ENCODE assay signal across 8 cellular contexts in the genomic region with DNA sequence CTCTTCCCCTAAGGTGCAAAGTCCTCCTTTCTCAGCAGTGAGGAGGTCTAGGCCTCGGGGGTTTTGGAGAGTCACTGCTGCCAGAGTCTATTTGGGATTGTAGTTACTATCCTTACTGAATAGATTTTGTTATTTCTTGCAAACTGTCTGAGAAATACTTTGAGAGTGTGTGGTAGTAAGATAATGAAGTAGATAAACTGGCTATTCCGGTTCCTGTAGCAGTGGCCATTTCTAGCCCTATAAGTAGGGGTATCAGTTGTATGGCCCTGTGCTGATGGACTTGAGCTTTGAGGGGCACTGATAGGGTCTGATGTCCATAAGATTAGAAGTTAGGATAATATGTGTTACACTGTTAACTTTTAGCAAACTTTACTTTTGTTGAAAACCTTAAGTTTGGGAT. TPM values are rescaled to one million over a fixed set of nuclear protein-coding genes. Genes with fewer than 3 reads are reported as not detected.
DNase-seq lines count a peak whose midpoint lies in the region; ATAC-seq, FAIRE-seq and TF ChIP-seq lines count a peak whose summit lies in the region.
"Not testable (repeated sequence)": the region's sequence is repeated elsewhere in the genome, so short reads cannot be mapped to it uniquely, and the experiment has no call there.
"Had no signal": no experiment of that assay in that cellular context is flagged by ENCODE, and none has a peak within 500 bp of the region (broad histone marks: within the 10 kb centered on the region; RNA-seq: fewer than 3 reads in every experiment).

No MANE protein-coding gene starts in this region.

- H3K27me3 ChIP-seq in duodenal mucosa (ENCODE audit: control insufficient read depth in 1 of 2, insufficient read depth in 2 of 2, low read length in 2 of 2); HepG2 (ENCODE audit: control insufficient read depth in 1 of 2, insufficient read depth in 2 of 2, low read length in 2 of 2): not testable (repeated sequence)

- H3K4me3 Mint-ChIP-seq in activated B cell treated with CpG ODN at 0.5 μM for 24 hours (peak overlapping the region; percentile 19), progenitor cell of endocrine pancreas (ENCODE audit: low read depth) (peak overlapping the region; percentile 70)
- H3K4me3 Mint-ChIP-seq in activated naive CD8-positive, alpha-beta T cell treated with anti-CD3 and anti-CD28 coated beads for 36 hours, result peak overlapping the region; percentile 84

- not testable (repeated sequence) for TF ChIP-seq POLR2A in HepG2 (IDR thresholded peaks at IDR 0.05; ENCODE audit: insufficient read depth in 1 of 2, low read depth in 2 of 2, low read length in 2 of 2)

- H3K4me1 Mint-ChIP-seq in activated B cell treated with CpG ODN at 0.5 μM for 24 hours, result peaks cover 44% of the 10 kb centered on the region
- H3K4me1 Mint-ChIP-seq in activated naive CD8-positive, alpha-beta T cell treated with anti-CD3 and anti-CD28 coated beads for 36 hours, result peaks cover 60% of the 10 kb centered on the region
- H3K4me1 Mint-ChIP-seq in progenitor cell of endocrine pancreas (ENCODE audit: low read depth), result peaks cover 38% of the 10 kb centered on the region

- H4K20me1 ChIP-seq in HepG2 (ENCODE audit: insufficient read depth, low read length), result peaks cover 10% of the 10 kb centered on the region

- not testable (repeated sequence) for H3K27ac Mint-ChIP-seq in activated B cell treated with CpG ODN at 0.5 μM for 24 hours; activated naive CD8-positive, alpha-beta T cell treated with anti-CD3 and anti-CD28 coated beads for 36 hours
- peak overlapping the region; percentile 67 for H3K27ac Mint-ChIP-seq in progenitor cell of endocrine pancreas

- POLR2A ChIA-PET in activated B cell treated with CpG ODN at 0.5 μM for 24 hours (lab: Charles Lee), result interaction anchor here (0.6 kb wide), 1 partner anchor 277 kb away, joined by 3 read pairs; no protein-coding TSS in a partner anchor
- POLR2A ChIA-PET in HepG2 (lab: Yijun Ruan, JAX), result interaction anchor here (0.8 to 1.0 kb wide), 2 partner anchors 19 to 21 kb away, joined by 3 read pairs; partner anchors contain the start of gene RGS9BP

- peaks cover 18 to 33% of the 10 kb centered on the region in 2 donors for H3K4me1 ChIP-seq in duodenal mucosa (ENCODE audit: control insufficient read depth in 1 of 2, insufficient read depth in 2 of 2, low read length in 2 of 2)
- H3K4me1 ChIP-seq in HepG2 (ENCODE audit: insufficient read depth, low read length), result peaks cover 65% of the 10 kb centered on the region

- not testable (repeated sequence) for TF ChIP-seq RAD21 in HepG2 (CRISPR knock-in tag; IDR thresholded peaks at IDR 0.05)

- 68% methylated on average over 2 of the region's 2 CpGs for WGBS in HepG2 (ENCODE audit: low lambda C conversion rate)

- H3K9me3 Mint-ChIP-seq in activated B cell treated with CpG ODN at 0.5 μM for 24 hours; progenitor cell of endocrine pancreas (ENCODE audit: low read depth): not testable (repeated sequence)
- H3K9me3 Mint-ChIP-seq in activated naive CD8-positive, alpha-beta T cell treated with anti-CD3 and anti-CD28 coated beads for 36 hours, result peaks cover 14% of the 10 kb centered on the region

- not testable (repeated sequence) for TF ChIP-seq EP300 in HepG2 (IDR thresholded peaks at IDR 0.05; ENCODE audit: low read depth in 2 of 2, low read length in 2 of 2); HepG2 (CRISPR knock-in tag; IDR thresholded peaks at IDR 0.05; ENCODE audit: borderline replicate concordance)

- H3K36me3 ChIP-seq in duodenal mucosa (ENCODE audit: control insufficient read depth in 1 of 2, insufficient read depth in 2 of 2, low read length in 2 of 2); HepG2 (replicated peaks in 1 of 2; ENCODE audit: control insufficient read depth in 1 of 2, insufficient read depth in 2 of 2, low read length in 2 of 2): not testable (repeated sequence)

- peak overlapping the region; percentile 91 for H3K4me2 ChIP-seq in HepG2 (ENCODE audit: low read depth, low read length)

- in situ Hi-C loops in HepG2 (cut with HindIII; ENCODE audit: extremely low pct_ligation_motif_present, low pct_unique_long_range_greater_than_20kb), result loop anchor here (10.0 to 25.0 kb wide), 2 partner anchors 280 to 443 kb away; partner anchors contain the start of genes CEP89, FAAP24 and WDR88

- not testable (repeated sequence) for H3K9me3 ChIP-seq in duodenal mucosa (ENCODE audit: control insufficient read depth in 1 of 2, low read length in 2 of 2); HepG2 (ENCODE audit: low read length)

- peak; percentile 29 for DNase-seq in NCI-H748 (lab: John Stamatoyannopoulos, UW; ENCODE audit: unreplicated experiment)
- DNase-seq in activated B cell treated with CpG ODN at 0.5 μM for 24 hours; activated naive CD8-positive, alpha-beta T cell treated with anti-CD3 and anti-CD28 coated beads for 36 hours; HepG2 (ENCODE audit: low spot score); progenitor cell of endocrine pancreas (ENCODE audit: low spot score, unreplicated experiment): not testable (repeated sequence)

- not testable (repeated sequence) for H3K9ac ChIP-seq in duodenal mucosa (ENCODE audit: low read depth in 1 of 2, low read length in 2 of 2); HepG2 (ENCODE audit: insufficient read depth, low read depth, low read length)

- not testable (repeated sequence) for ATAC-seq in activated B cell treated with CpG ODN at 0.5 μM for 24 hours (ENCODE audit: low read depth); HepG2

- H3K27ac ChIP-seq in duodenal mucosa (ENCODE audit: low read depth, low read length); HepG2 (ENCODE audit: extremely low read length, insufficient read depth, low read length): not testable (repeated sequence)

- not testable (repeated sequence) for FAIRE-seq in HepG2 (lab: Jason Lieb, UNC)

- TF ChIP-seq CTCF in activated B cell treated with CpG ODN at 0.5 μM for 24 hours (IDR thresholded peaks at IDR 0.05); HepG2 (CRISPR knock-in tag; IDR thresholded peaks at IDR 0.05); progenitor cell of endocrine pancreas (IDR thresholded peaks at IDR 0.05; ENCODE audit: unreplicated experiment): not testable (repeated sequence)

- peaks cover 11% of the 10 kb centered on the region for H3K79me2 ChIP-seq in HepG2 (ENCODE audit: insufficient read depth, low read length)

- not testable (repeated sequence) for BruUV-seq in HepG2 (replicated peaks; lab: Mats Ljungman, UMichigan)

- not testable (repeated sequence) for H3K27me3 Mint-ChIP-seq in activated B cell treated with CpG ODN at 0.5 μM for 24 hours; activated naive CD8-positive, alpha-beta T cell treated with anti-CD3 and anti-CD28 coated beads for 36 hours
- peaks cover 31% of the 10 kb centered on the region for H3K27me3 Mint-ChIP-seq in progenitor cell of endocrine pancreas

- CTCF ChIA-PET in activated B cell treated with CpG ODN at 0.5 μM for 24 hours (lab: Charles Lee); HepG2 (lab: Yijun Ruan, JAX; ENCODE audit: low intra/inter-chr PET ratio, low total read pairs): not testable (repeated sequence)

- intact Hi-C loops in activated B cell treated with CpG ODN at 0.5 μM for 24 hours (cut with micrococcal nuclease) (loop anchor here (5.0 kb wide), 2 partner anchors 278 to 347 kb away; partner anchors contain the start of genes CEP89, FAAP24 and ZNF507), HepG2 (cut with micrococcal nuclease; ENCODE audit: unreplicated experiment) (loop anchor here (5.0 kb wide), 1 partner anchor 283 kb away; no protein-coding TSS in a partner anchor)

- peak overlapping the region; percentile 93 for H3K4me3 ChIP-seq in GM08714 (ENCODE audit: low read length)
- H3K4me3 ChIP-seq in duodenal mucosa (ENCODE audit: low read depth in 1 of 2, low read length in 2 of 2), result peak overlapping the region; percentile 40 to 88
- peak overlapping the region in 1 of 3 experiments; percentile 1; a peak in 2 of 6 replicates for H3K4me3 ChIP-seq in HepG2 (replicated peaks in 1 of 3; ENCODE audit: insufficient read depth in 1 of 3, low read depth in 2 of 3, low read length in 3 of 3)

- H3K36me3 Mint-ChIP-seq in activated B cell treated with CpG ODN at 0.5 μM for 24 hours (ENCODE audit: low read depth) (peaks cover 21% of the 10 kb centered on the region), progenitor cell of endocrine pancreas (ENCODE audit: insufficient read depth) (peaks cover 40% of the 10 kb centered on the region)
- peaks cover 77% of the 10 kb centered on the region for H3K36me3 Mint-ChIP-seq in activated naive CD8-positive, alpha-beta T cell treated with anti-CD3 and anti-CD28 coated beads for 36 hours

- not testable (repeated sequence) for H2AFZ ChIP-seq in HepG2 (ENCODE audit: low read length)

RNA-seq across cellular contexts. Expression of gene NUDT19, which starts 2.7 kb away (rescaled TPM):
- total RNA-seq in activated B cell treated with CpG ODN at 0.5 μM for 24 hours (8.5 and 9.0 TPM in 2 replicates), HepG2 (2016; rRNA removed; fragmentation: Illumina TruSeq; extraction: Trizol) (3.6 and 3.9 TPM in 2 replicates), progenitor cell of endocrine pancreas (11.8 and 13.2 TPM in 2 replicates)
- total RNA-seq in activated naive CD8-positive, alpha-beta T cell treated with anti-CD3 and anti-CD28 coated beads for 36 hours, result 10 to 100 TPM; 16.2 to 16.4 TPM
- total RNA-seq in HepG2 (2016; cell fraction: cytosol; rRNA removed; fragmentation: Illumina TruSeq; extraction: Trizol; ENCODE audit: low read depth), result 0.51 and 0.53 TPM in 2 replicates
- 2.7 and 3.3 TPM in 2 replicates for total RNA-seq in HepG2 (2016; cell fraction: insoluble cytoplasmic fraction; rRNA removed; fragmentation: Illumina TruSeq; extraction: Trizol)
- total RNA-seq in HepG2 (2016; cell fraction: membrane; rRNA removed; fragmentation: Illumina TruSeq; extraction: Trizol), result 2.2 and 2.4 TPM in 2 replicates
- 2.1 and 2.5 TPM in 2 replicates for total RNA-seq in HepG2 (2016; cell fraction: nucleus; rRNA removed; fragmentation: Illumina TruSeq; extraction: Trizol)
- 2.9 and 3.1 TPM in 2 replicates for polyA plus RNA-seq in HepG2 (2011; rRNA removed)
- 1.7 and 2.2 TPM in 2 replicates for polyA plus RNA-seq in HepG2 (2011; cell fraction: cytosol; rRNA removed)
- polyA plus RNA-seq in HepG2 (2011; cell fraction: nucleus; rRNA removed), result 1.9 and 2.2 TPM in 2 replicates
- 2.2 and 3.2 TPM in 2 replicates for polyA plus RNA-seq in HepG2 (2012)
- polyA plus RNA-seq in HepG2 (2016; cell fraction: cytosol; fragmentation: Illumina TruSeq; extraction: Trizol; ENCODE audit: low read depth), result 0.35 and 0.51 TPM in 2 replicates
- polyA plus RNA-seq in HepG2 (2016; cell fraction: insoluble cytoplasmic fraction; fragmentation: Illumina TruSeq; extraction: Trizol; ENCODE audit: low read depth), result 4.9 and 5.3 TPM in 2 replicates
- 1.7 TPM in 2 replicates for polyA plus RNA-seq in HepG2 (2016; cell fraction: membrane; fragmentation: Illumina TruSeq; extraction: Trizol; ENCODE audit: low read depth)
- 4.1 and 4.4 TPM in 2 replicates for polyA plus RNA-seq in HepG2 (2016; cell fraction: nucleus; fragmentation: Illumina TruSeq; extraction: Trizol; ENCODE audit: insufficient read depth, low read depth)
- polyA minus RNA-seq in HepG2 (2011; rRNA and poly(A)+ RNA removed; ENCODE audit: low replicate concordance), result 4.3 and 11.5 TPM in 2 replicates
- polyA minus RNA-seq in HepG2 (2011; cell fraction: cytosol; rRNA and poly(A)+ RNA removed), result 4.1 and 5.1 TPM in 2 replicates
- polyA minus RNA-seq in HepG2 (2011; cell fraction: nucleus; rRNA and poly(A)+ RNA removed), result 4.5 TPM in 2 replicates

RNA-seq across cellular contexts. Expression of gene RGS9BP, which starts 18.7 kb away (rescaled TPM):
- total RNA-seq in activated B cell treated with CpG ODN at 0.5 μM for 24 hours (not detected in 2 replicates), HepG2 (2016; rRNA removed; fragmentation: Illumina TruSeq; extraction: Trizol) (not detected in 2 replicates), progenitor cell of endocrine pancreas (0.09 and 0.10 TPM in 2 replicates)
- not detected for total RNA-seq in activated naive CD8-positive, alpha-beta T cell treated with anti-CD3 and anti-CD28 coated beads for 36 hours
- not detected in 2 replicates for total RNA-seq in HepG2 (2016; cell fraction: cytosol; rRNA removed; fragmentation: Illumina TruSeq; extraction: Trizol; ENCODE audit: low read depth)
- total RNA-seq in HepG2 (2016; cell fraction: insoluble cytoplasmic fraction; rRNA removed; fragmentation: Illumina TruSeq; extraction: Trizol), result 0.07 and 0.09 TPM in 2 replicates
- total RNA-seq in HepG2 (2016; cell fraction: membrane; rRNA removed; fragmentation: Illumina TruSeq; extraction: Trizol), result 0.06 TPM in 1 of 2 replicates, not detected in the other
- total RNA-seq in HepG2 (2016; cell fraction: nucleus; rRNA removed; fragmentation: Illumina TruSeq; extraction: Trizol), result not detected in 2 replicates
- polyA plus RNA-seq in HepG2 (2011; rRNA removed), result 0.01 and 0.03 TPM in 2 replicates
- polyA plus RNA-seq in HepG2 (2011; cell fraction: cytosol; rRNA removed), result 0.05 and 0.06 TPM in 2 replicates
- polyA plus RNA-seq in HepG2 (2011; cell fraction: nucleus; rRNA removed), result 0.03 and 0.10 TPM in 2 replicates
- polyA plus RNA-seq in HepG2 (2012), result 0.05 TPM in 1 of 2 replicates, not detected in the other
- not detected in 2 replicates for polyA plus RNA-seq in HepG2 (2016; cell fraction: cytosol; fragmentation: Illumina TruSeq; extraction: Trizol; ENCODE audit: low read depth)
- not detected in 2 replicates for polyA plus RNA-seq in HepG2 (2016; cell fraction: insoluble cytoplasmic fraction; fragmentation: Illumina TruSeq; extraction: Trizol; ENCODE audit: low read depth)
- polyA plus RNA-seq in HepG2 (2016; cell fraction: membrane; fragmentation: Illumina TruSeq; extraction: Trizol; ENCODE audit: low read depth), result not detected in 2 replicates
- polyA plus RNA-seq in HepG2 (2016; cell fraction: nucleus; fragmentation: Illumina TruSeq; extraction: Trizol; ENCODE audit: insufficient read depth, low read depth), result not detected in 2 replicates
- 0.04 and 0.58 TPM in 2 replicates for polyA minus RNA-seq in HepG2 (2011; rRNA and poly(A)+ RNA removed; ENCODE audit: low replicate concordance)
- not detected in 2 replicates for polyA minus RNA-seq in HepG2 (2011; cell fraction: cytosol; rRNA and poly(A)+ RNA removed)
- polyA minus RNA-seq in HepG2 (2011; cell fraction: nucleus; rRNA and poly(A)+ RNA removed), result 0.13 TPM in 1 of 2 replicates, not detected in the other
- total RNA-seq: T-helper 1 cell treated with Interleukin-12 subunit alpha and Interleukin-12 subunit beta and Interleukin-4 antibody, amounts not matched to agents 30 ng/mL and 1 ng/mL, for 36 hours had no signal

RNA-seq across cellular contexts. Expression of gene ANKRD27, which starts 19.3 kb away (rescaled TPM):
- total RNA-seq in activated B cell treated with CpG ODN at 0.5 μM for 24 hours (33.1 and 44.7 TPM in 2 replicates), HepG2 (2016; rRNA removed; fragmentation: Illumina TruSeq; extraction: Trizol) (23.7 and 30.6 TPM in 2 replicates), progenitor cell of endocrine pancreas (29.1 and 36.4 TPM in 2 replicates)
- total RNA-seq in activated naive CD8-positive, alpha-beta T cell treated with anti-CD3 and anti-CD28 coated beads for 36 hours, result 10 to 100 TPM; 27.7 to 29.0 TPM
- 3.9 and 4.2 TPM in 2 replicates for total RNA-seq in HepG2 (2016; cell fraction: cytosol; rRNA removed; fragmentation: Illumina TruSeq; extraction: Trizol; ENCODE audit: low read depth)
- total RNA-seq in HepG2 (2016; cell fraction: insoluble cytoplasmic fraction; rRNA removed; fragmentation: Illumina TruSeq; extraction: Trizol), result 21.5 and 27.9 TPM in 2 replicates
- 13.6 and 15.8 TPM in 2 replicates for total RNA-seq in HepG2 (2016; cell fraction: membrane; rRNA removed; fragmentation: Illumina TruSeq; extraction: Trizol)
- total RNA-seq in HepG2 (2016; cell fraction: nucleus; rRNA removed; fragmentation: Illumina TruSeq; extraction: Trizol), result 18.1 and 18.7 TPM in 2 replicates
- polyA plus RNA-seq in HepG2 (2011; rRNA removed), result 20.4 and 22.2 TPM in 2 replicates
- polyA plus RNA-seq in HepG2 (2011; cell fraction: cytosol; rRNA removed), result 17.4 and 17.5 TPM in 2 replicates
- polyA plus RNA-seq in HepG2 (2011; cell fraction: nucleus; rRNA removed), result 25.3 and 27.9 TPM in 2 replicates
- polyA plus RNA-seq in HepG2 (2012), result 14.5 and 15.6 TPM in 2 replicates
- polyA plus RNA-seq in HepG2 (2016; cell fraction: cytosol; fragmentation: Illumina TruSeq; extraction: Trizol; ENCODE audit: low read depth), result 1.1 and 1.6 TPM in 2 replicates
- polyA plus RNA-seq in HepG2 (2016; cell fraction: insoluble cytoplasmic fraction; fragmentation: Illumina TruSeq; extraction: Trizol; ENCODE audit: low read depth), result 17.2 and 20.4 TPM in 2 replicates
- 5.4 and 5.6 TPM in 2 replicates for polyA plus RNA-seq in HepG2 (2016; cell fraction: membrane; fragmentation: Illumina TruSeq; extraction: Trizol; ENCODE audit: low read depth)
- polyA plus RNA-seq in HepG2 (2016; cell fraction: nucleus; fragmentation: Illumina TruSeq; extraction: Trizol; ENCODE audit: insufficient read depth, low read depth), result 21.2 and 21.9 TPM in 2 replicates
- polyA minus RNA-seq in HepG2 (2011; rRNA and poly(A)+ RNA removed; ENCODE audit: low replicate concordance), result 33.4 and 37.1 TPM in 2 replicates
- 17.4 and 20.0 TPM in 2 replicates for polyA minus RNA-seq in HepG2 (2011; cell fraction: cytosol; rRNA and poly(A)+ RNA removed)
- 38.9 and 44.3 TPM in 2 replicates for polyA minus RNA-seq in HepG2 (2011; cell fraction: nucleus; rRNA and poly(A)+ RNA removed)

RNA-seq across cellular contexts. Expression of gene TDRD12, which starts 25.3 kb away (rescaled TPM):
- 1.1 and 1.2 TPM in 2 replicates for total RNA-seq in activated B cell treated with CpG ODN at 0.5 μM for 24 hours
- total RNA-seq in activated naive CD8-positive, alpha-beta T cell treated with anti-CD3 and anti-CD28 coated beads for 36 hours, result under 1 TPM in 1 of 2 experiments, not detected in 1; 0.06 TPM
- total RNA-seq in HepG2 (2016; rRNA removed; fragmentation: Illumina TruSeq; extraction: Trizol), result 0.40 and 0.60 TPM in 2 replicates
- total RNA-seq in HepG2 (2016; cell fraction: cytosol; rRNA removed; fragmentation: Illumina TruSeq; extraction: Trizol; ENCODE audit: low read depth), result 0.20 TPM in 1 of 2 replicates, not detected in the other
- total RNA-seq in HepG2 (2016; cell fraction: insoluble cytoplasmic fraction; rRNA removed; fragmentation: Illumina TruSeq; extraction: Trizol), result 0.39 and 0.50 TPM in 2 replicates
- 0.28 and 0.40 TPM in 2 replicates for total RNA-seq in HepG2 (2016; cell fraction: membrane; rRNA removed; fragmentation: Illumina TruSeq; extraction: Trizol)
- 0.38 and 0.47 TPM in 2 replicates for total RNA-seq in HepG2 (2016; cell fraction: nucleus; rRNA removed; fragmentation: Illumina TruSeq; extraction: Trizol)
- polyA plus RNA-seq in HepG2 (2011; rRNA removed), result 0.03 and 0.05 TPM in 2 replicates
- polyA plus RNA-seq in HepG2 (2011; cell fraction: cytosol; rRNA removed), result 0.03 and 0.04 TPM in 2 replicates
- 0.11 and 0.19 TPM in 2 replicates for polyA plus RNA-seq in HepG2 (2011; cell fraction: nucleus; rRNA removed)
- 0.27 TPM in 1 of 2 replicates, not detected in the other for polyA plus RNA-seq in HepG2 (2012)
- polyA plus RNA-seq in HepG2 (2016; cell fraction: cytosol; fragmentation: Illumina TruSeq; extraction: Trizol; ENCODE audit: low read depth), result 0.14 TPM in 1 of 2 replicates, not detected in the other
- 0.13 and 0.16 TPM in 2 replicates for polyA plus RNA-seq in HepG2 (2016; cell fraction: insoluble cytoplasmic fraction; fragmentation: Illumina TruSeq; extraction: Trizol; ENCODE audit: low read depth)
- polyA plus RNA-seq in HepG2 (2016; cell fraction: membrane; fragmentation: Illumina TruSeq; extraction: Trizol; ENCODE audit: low read depth), result 0.13 TPM in 1 of 2 replicates, not detected in the other
- polyA plus RNA-seq in HepG2 (2016; cell fraction: nucleus; fragmentation: Illumina TruSeq; extraction: Trizol; ENCODE audit: insufficient read depth, low read depth), result 0.99 and 1.5 TPM in 2 replicates
- polyA minus RNA-seq in HepG2 (2011; rRNA and poly(A)+ RNA removed; ENCODE audit: low replicate concordance), result not detected in 2 replicates
- polyA minus RNA-seq in HepG2 (2011; cell fraction: cytosol; rRNA and poly(A)+ RNA removed), result not detected in 2 replicates
- polyA minus RNA-seq in HepG2 (2011; cell fraction: nucleus; rRNA and poly(A)+ RNA removed), result 0.12 TPM in 1 of 2 replicates, not detected in the other
- total RNA-seq in progenitor cell of endocrine pancreas, result 0.29 and 0.33 TPM in 2 replicates

Comparison
In these comparisons a context has a peak if more than half of its experiments do, and no peak if none do; other contexts are left out.
1. H3K4me3 Mint-ChIP-seq: peak in every context shown above with its lines; median percentile 84 in activated naive CD8-positive, alpha-beta T cell treated with anti-CD3 and anti-CD28 coated beads for 36 hours; 70 in progenitor cell of endocrine pancreas; 19 in activated B cell treated with CpG ODN at 0.5 μM for 24 hours.